Comparison of ENCODE assay signal across 8 cellular contexts in genomic region chr13:24618219-24618955, GRCh38.
DNase-seq lines count a peak whose midpoint lies in the region; ATAC-seq and TF ChIP-seq lines count a peak whose summit lies in the region.

No MANE protein-coding gene starts in this region.

- no peak overlapping the region for H3K4me3 ChIP-seq in coronary artery

- H3K36me3 Mint-ChIP-seq in activated B cell treated with CpG ODN at 0.5 μM for 24 hours (ENCODE audit: low read depth), result no peaks in the 10 kb centered on the region
- peaks cover 16% of the 10 kb centered on the region for H3K36me3 Mint-ChIP-seq in effector memory CD8-positive, alpha-beta T cell (ENCODE audit: insufficient read depth)
- no peaks in the 10 kb centered on the region for H3K36me3 Mint-ChIP-seq in stimulated activated memory B cell treated with anti-CD40 and anti-IgM and Interleukin-4, amounts not matched to agents 10 μg/mL and 1 μg/mL and 100 μg/mL, for 72 hours

- H3K4me1 Mint-ChIP-seq in activated B cell treated with CpG ODN at 0.5 μM for 24 hours, result peaks cover 14% of the 10 kb centered on the region
- peaks cover 33 to 44% of the 10 kb centered on the region in 2 donors for H3K4me1 Mint-ChIP-seq in effector memory CD8-positive, alpha-beta T cell (ENCODE audit: low read depth in 2 of 2)
- H3K4me1 Mint-ChIP-seq in stimulated activated memory B cell treated with anti-CD40 and anti-IgM and Interleukin-4, amounts not matched to agents 10 μg/mL and 1 μg/mL and 100 μg/mL, for 72 hours, result peaks cover 27% of the 10 kb centered on the region

- CTCF ChIA-PET in activated B cell treated with CpG ODN at 0.5 μM for 24 hours (lab: Charles Lee), result no interaction called here

- TF ChIP-seq CTCF in activated B cell treated with CpG ODN at 0.5 μM for 24 hours (IDR thresholded peaks at IDR 0.05) (no peak), coronary artery (IDR thresholded peaks at IDR 0.05) (no peak)

- no peaks in the 10 kb centered on the region for H3K9me3 Mint-ChIP-seq in activated B cell treated with CpG ODN at 0.5 μM for 24 hours
- H3K9me3 Mint-ChIP-seq in effector memory CD8-positive, alpha-beta T cell, result no peaks in the 10 kb centered on the region
- no peaks in the 10 kb centered on the region for H3K9me3 Mint-ChIP-seq in stimulated activated memory B cell treated with anti-CD40 and anti-IgM and Interleukin-4, amounts not matched to agents 10 μg/mL and 1 μg/mL and 100 μg/mL, for 72 hours

- intact Hi-C loops in activated B cell treated with CpG ODN at 0.5 μM for 24 hours (cut with micrococcal nuclease), result no loop called here

- no peaks in the 10 kb centered on the region for H3K27me3 Mint-ChIP-seq in activated B cell treated with CpG ODN at 0.5 μM for 24 hours
- H3K27me3 Mint-ChIP-seq in effector memory CD8-positive, alpha-beta T cell, result no peaks in the 10 kb centered on the region
- H3K27me3 Mint-ChIP-seq in stimulated activated memory B cell treated with anti-CD40 and anti-IgM and Interleukin-4, amounts not matched to agents 10 μg/mL and 1 μg/mL and 100 μg/mL, for 72 hours, result no peaks in the 10 kb centered on the region

- H3K27ac ChIP-seq in coronary artery, result no peak overlapping the region

- peak overlapping the region; percentile 66 for H3K27ac Mint-ChIP-seq in activated B cell treated with CpG ODN at 0.5 μM for 24 hours
- H3K27ac Mint-ChIP-seq in effector memory CD8-positive, alpha-beta T cell, result peak overlapping the region; percentile 95 to 97
- peak overlapping the region; percentile 75 for H3K27ac Mint-ChIP-seq in stimulated activated memory B cell treated with anti-CD40 and anti-IgM and Interleukin-4, amounts not matched to agents 10 μg/mL and 1 μg/mL and 100 μg/mL, for 72 hours

- ATAC-seq in GM18907 (IDR thresholded peaks at IDR 0.05; ENCODE audit: unreplicated experiment) (peak; percentile 85), HG03159 (IDR thresholded peaks at IDR 0.05; ENCODE audit: unreplicated experiment) (peak; percentile 70), activated B cell treated with CpG ODN at 0.5 μM for 24 hours (ENCODE audit: low read depth) (peak; percentile 84)
- peak; percentile 84 for ATAC-seq in effector memory CD8-positive, alpha-beta T cell (replicated peaks)
- ATAC-seq in stimulated activated memory B cell treated with anti-CD40 and anti-IgM and Interleukin-4, amounts not matched to agents 10 μg/mL and 1 μg/mL and 100 μg/mL, for 72 hours, result peak; percentile 82

- no peak for DNase-seq in activated B cell treated with CpG ODN at 0.5 μM for 24 hours
- DNase-seq in effector memory CD8-positive, alpha-beta T cell, result peak; percentile 73 to 79 (median 73)
- no peak for DNase-seq in NCI-H2081 (lab: John Stamatoyannopoulos, UW)
- no peak for DNase-seq in iPS-NIHi11 (ENCODE audit: low spot score)
- no peak for DNase-seq in coronary artery (ENCODE audit: low spot score)

- H3K4me3 Mint-ChIP-seq in activated B cell treated with CpG ODN at 0.5 μM for 24 hours, result peak overlapping the region; percentile 7
- peak overlapping the region; percentile 56 to 58 for H3K4me3 Mint-ChIP-seq in effector memory CD8-positive, alpha-beta T cell
- no peak overlapping the region for H3K4me3 Mint-ChIP-seq in stimulated activated memory B cell treated with anti-CD40 and anti-IgM and Interleukin-4, amounts not matched to agents 10 μg/mL and 1 μg/mL and 100 μg/mL, for 72 hours

- POLR2A ChIA-PET in activated B cell treated with CpG ODN at 0.5 μM for 24 hours (lab: Charles Lee), result interaction anchor here (1.0 kb wide), 1 partner anchor 304 kb away, joined by 3 read pairs; a partner anchor contains a TSS

Comparison
In these comparisons a context has a peak if more than half of its experiments do, and no peak if none do; other contexts are left out.
1. DNase-seq: peak in effector memory CD8-positive, alpha-beta T cell (3 of 3); none in activated B cell treated with CpG ODN at 0.5 μM for 24 hours (single experiment), NCI-H2081 (0 of 2), iPS-NIHi11 (single experiment) and coronary artery (single experiment).
2. Peak in every context shown above with its lines, with median percentiles within 50 percentile points of each other: ATAC-seq and H3K27ac Mint-ChIP-seq.